In genomic region chr2:224221455-224221913, GRCh38 we compare ENCODE assay signal across 12 cellular contexts.
DNase-seq lines count a peak whose midpoint lies in the region; ATAC-seq, FAIRE-seq and TF ChIP-seq lines count a peak whose summit lies in the region.
"Had no signal": no experiment of that assay in that cellular context is flagged by ENCODE, and none has a peak within 500 bp of the region (broad histone marks: within the 10 kb centered on the region; RNA-seq: fewer than 3 reads in every experiment).

No MANE protein-coding gene starts in this region.

- H3K9me2 ChIP-seq in OCI-LY7 (ENCODE audit: insufficient read depth, low read length), result no peaks in the 10 kb centered on the region

- no peak for FAIRE-seq in GM12891 (lab: Jason Lieb, UNC)

- CTCF ChIA-PET in OCI-LY7 (lab: Charles Lee; ENCODE audit: unreplicated experiment), result no interaction called here
- CTCF ChIA-PET in activated CD8-positive, alpha-beta T cell treated with anti-CD3 and anti-CD28 coated beads for 36 hours (lab: Charles Lee), result no interaction called here

- H3K27ac ChIP-seq in OCI-LY7 (ENCODE audit: low read depth, low read length, poor library complexity, severe bottlenecking), result no peak overlapping the region

- no peak for TF ChIP-seq POLR2A in GM12891 (IDR thresholded peaks at IDR 0.05; ENCODE audit: low read depth, low read length)

- no peak overlapping the region for H3K4me3 Mint-ChIP-seq in activated CD8-positive, alpha-beta T cell treated with anti-CD3 and anti-CD28 coated beads for 36 hours
- H3K4me3 Mint-ChIP-seq: stimulated activated naive CD8-positive, alpha-beta T cell treated with anti-CD3 and anti-CD28 coated beads, Interleukin-15, Interleukin-2, amounts not matched to agents 100 ng/mL and 50 ng/mL, for 24 hours had no signal

- H3K9ac ChIP-seq in adipocyte (ENCODE audit: low read length) (peak overlapping the region; percentile 59), skeletal muscle satellite cell (ENCODE audit: low read depth, low read length) (peak overlapping the region; percentile 68)

- H3K27me3 ChIP-seq in adipocyte (replicated peaks; ENCODE audit: control insufficient read depth, insufficient read depth, low read length), result no peaks in the 10 kb centered on the region
- no peaks in the 10 kb centered on the region for H3K27me3 ChIP-seq in skeletal muscle satellite cell (ENCODE audit: control insufficient read depth, insufficient read depth, low read length)

- no peak for TF ChIP-seq CTCF in OCI-LY7 (conservative IDR thresholded peaks at IDR 0.05; ENCODE audit: low read length)
- TF ChIP-seq CTCF in activated CD8-positive, alpha-beta T cell treated with anti-CD3 and anti-CD28 coated beads for 36 hours (IDR thresholded peaks at IDR 0.05), result no peak

- no peaks in the 10 kb centered on the region for H4K20me1 ChIP-seq in OCI-LY7 (ENCODE audit: insufficient read depth, low read length)

- intact Hi-C loops in OCI-LY7 (cut with micrococcal nuclease; ENCODE audit: unreplicated experiment), result no loop called here
- intact Hi-C loops in activated CD8-positive, alpha-beta T cell treated with anti-CD3 and anti-CD28 coated beads for 36 hours (cut with micrococcal nuclease), result no loop called here

- H3K9me3 ChIP-seq in adipocyte (ENCODE audit: control insufficient read depth, low read length), result no peaks in the 10 kb centered on the region
- H3K9me3 ChIP-seq in skeletal muscle satellite cell (replicated peaks; ENCODE audit: low read length), result no peaks in the 10 kb centered on the region
- H3K9me3 ChIP-seq in OCI-LY7 (ENCODE audit: low read length), result no peaks in the 10 kb centered on the region

- BruUV-seq in OCI-LY7 (replicated peaks; lab: Mats Ljungman, UMichigan), result no TSS peak

- POLR2A ChIA-PET in OCI-LY7 (lab: Charles Lee), result no interaction called here
- POLR2A ChIA-PET in activated CD8-positive, alpha-beta T cell treated with anti-CD3 and anti-CD28 coated beads for 36 hours (lab: Charles Lee), result no interaction called here

- H2AFZ ChIP-seq in OCI-LY7 (ENCODE audit: low read length), result no peak overlapping the region

- peaks cover 28% of the 10 kb centered on the region for H3K4me1 ChIP-seq in adipocyte (ENCODE audit: control insufficient read depth, insufficient read depth, low read length)
- peaks cover 44% of the 10 kb centered on the region for H3K4me1 ChIP-seq in skeletal muscle satellite cell (ENCODE audit: control insufficient read depth, insufficient read depth, low read length)
- H3K4me1 ChIP-seq in OCI-LY7 (ENCODE audit: insufficient read depth, low read length, poor library complexity, severe bottlenecking), result no peaks in the 10 kb centered on the region

- DNase-seq in HCEC 1CT (peak; percentile 96), adipocyte (ENCODE audit: low read depth) (peak; percentile 90), glomerular endothelial cell (ENCODE audit: extremely low read depth, low read depth, low spot score) (peak; percentile 92), GM12891 (ENCODE audit: insufficient read length, low spot score) (no peak), OCI-LY7 (ENCODE audit: low spot score) (no peak)
- DNase-seq in activated CD8-positive, alpha-beta T cell treated with anti-CD3 and anti-CD28 coated beads for 36 hours, result no peak
- DNase-seq: NCI-H524 treated with DMSO at 0.1 percent for 48 hours, right cardiac atrium had no signal

- H3K27ac Mint-ChIP-seq in activated CD8-positive, alpha-beta T cell treated with anti-CD3 and anti-CD28 coated beads for 36 hours, result no peak overlapping the region
- H3K27ac Mint-ChIP-seq: stimulated activated naive CD8-positive, alpha-beta T cell treated with anti-CD3 and anti-CD28 coated beads, Interleukin-15, Interleukin-2, amounts not matched to agents 100 ng/mL and 50 ng/mL, for 24 hours had no signal

- H3K9me3 Mint-ChIP-seq in activated CD8-positive, alpha-beta T cell treated with anti-CD3 and anti-CD28 coated beads for 36 hours, result no peaks in the 10 kb centered on the region
- H3K9me3 Mint-ChIP-seq: stimulated activated naive CD8-positive, alpha-beta T cell treated with anti-CD3 and anti-CD28 coated beads, Interleukin-15, Interleukin-2, amounts not matched to agents 100 ng/mL and 50 ng/mL, for 24 hours had no signal

- H3K79me2 ChIP-seq in OCI-LY7 (ENCODE audit: insufficient read depth, low read depth, low read length), result no peaks in the 10 kb centered on the region

- no peaks in the 10 kb centered on the region for H3K36me3 Mint-ChIP-seq in activated CD8-positive, alpha-beta T cell treated with anti-CD3 and anti-CD28 coated beads for 36 hours (ENCODE audit: low read depth)

- no peaks in the 10 kb centered on the region for H3K36me3 ChIP-seq in adipocyte (ENCODE audit: control insufficient read depth, insufficient read depth, low read length, severe bottlenecking)
- no peaks in the 10 kb centered on the region for H3K36me3 ChIP-seq in skeletal muscle satellite cell (ENCODE audit: insufficient read depth, low read length)
- no peaks in the 10 kb centered on the region for H3K36me3 ChIP-seq in OCI-LY7 (ENCODE audit: insufficient read depth, low read length)

- H3K4me3 ChIP-seq in adipocyte (ENCODE audit: low read length), result no peak overlapping the region
- H3K4me3 ChIP-seq in skeletal muscle satellite cell (ENCODE audit: low read length), result peak overlapping the region; percentile 14
- no peak overlapping the region for H3K4me3 ChIP-seq in OCI-LY7 (ENCODE audit: low read depth, low read length, poor library complexity, severe bottlenecking)

- no peak for ATAC-seq in GM18502 (IDR thresholded peaks at IDR 0.05; ENCODE audit: poor library complexity, unreplicated experiment)
- no peak for ATAC-seq in activated CD8-positive, alpha-beta T cell treated with anti-CD3 and anti-CD28 coated beads for 36 hours
- ATAC-seq: activated CD4-positive, CD25-positive, alpha-beta regulatory T cell treated with anti-CD3 and anti-CD28 coated beads, Interleukin-2, amount 50 U/mL, for 24 hours had no signal

- no peaks in the 10 kb centered on the region for H3K4me1 Mint-ChIP-seq in activated CD8-positive, alpha-beta T cell treated with anti-CD3 and anti-CD28 coated beads for 36 hours (ENCODE audit: low read depth)

- peaks cover 14% of the 10 kb centered on the region for H3K27me3 Mint-ChIP-seq in activated CD8-positive, alpha-beta T cell treated with anti-CD3 and anti-CD28 coated beads for 36 hours

- peak overlapping the region; percentile 45 for H3K4me2 ChIP-seq in skeletal muscle satellite cell (ENCODE audit: low read length)
- H3K4me2 ChIP-seq in OCI-LY7 (ENCODE audit: low read length), result no peak overlapping the region

TF ChIP-seq in GM12891, 5 proteins besides CTCF, POLR2A, EP300 and RAD21:
- TF ChIP-seq POLR2AphosphoS5 (IDR thresholded peaks at IDR 0.05; ENCODE audit: low read depth, low read length) (no peak), TAF1 (IDR thresholded peaks at IDR 0.05; ENCODE audit: low read depth, low read length) (no peak), POU2F2 (IDR thresholded peaks at IDR 0.05; ENCODE audit: low read depth, low read length) (no peak)

Comparison
In these comparisons a context has a peak if more than half of its experiments do, and no peak if none do; other contexts are left out.
1. DNase-seq: peak in HCEC 1CT (single experiment), adipocyte (single experiment) and glomerular endothelial cell (single experiment); none in GM12891 (single experiment), OCI-LY7 (single experiment) and activated CD8-positive, alpha-beta T cell treated with anti-CD3 and anti-CD28 coated beads for 36 hours (single experiment).